Comparison of ENCODE assay signal across 9 cellular contexts in genomic region chr14:95196268-95196667, GRCh38. TPM values are rescaled to one million over a fixed set of nuclear protein-coding genes. Genes with fewer than 3 reads are reported as not detected.
DNase-seq lines count a peak whose midpoint lies in the region; ATAC-seq lines count a peak whose summit lies in the region.
"Had no signal": no experiment of that assay in that cellular context is flagged by ENCODE, and none has a peak within 500 bp of the region (broad histone marks: within the 10 kb centered on the region; RNA-seq: fewer than 3 reads in every experiment).

No MANE protein-coding gene starts in this region.

- WGBS in mesenchymal stem cell: 71% methylated on average over 3 of the region's 5 CpGs

- ATAC-seq in GM21390 (IDR thresholded peaks at IDR 0.05; ENCODE audit: unreplicated experiment) (peak; percentile 58), left colon (peak; percentile 71), GM19463 (IDR thresholded peaks at IDR 0.05; ENCODE audit: unreplicated experiment) (no peak)

- peaks cover 0 to 5% of the 10 kb centered on the region in 2 experiments for H3K27me3 ChIP-seq in mesenchymal stem cell (ENCODE audit: control insufficient read depth in 1 of 2, insufficient read depth in 1 of 2, low read length in 2 of 2)

- H2AK5ac ChIP-seq in mesenchymal stem cell (ENCODE audit: low read length, severe bottlenecking): no peak overlapping the region

- H4K8ac ChIP-seq in mesenchymal stem cell (ENCODE audit: low read length): no peak overlapping the region

- H3K23ac ChIP-seq in mesenchymal stem cell (ENCODE audit: low read length in 2 of 2): no peak overlapping the region

- no peak overlapping the region for H2BK120ac ChIP-seq in mesenchymal stem cell (ENCODE audit: low read depth, low read length)

- no peak overlapping the region for H3K4me2 ChIP-seq in mesenchymal stem cell (ENCODE audit: low read length, poor library complexity, severe bottlenecking)

- H3K27ac ChIP-seq in mesenchymal stem cell (ENCODE audit: low read length, poor library complexity, severe bottlenecking): no peak overlapping the region

- no peak overlapping the region for H4K91ac ChIP-seq in mesenchymal stem cell (ENCODE audit: low read length)

- no peak overlapping the region for H3K14ac ChIP-seq in mesenchymal stem cell (ENCODE audit: low read length in 2 of 2)

- no peak overlapping the region for H2BK12ac ChIP-seq in mesenchymal stem cell (ENCODE audit: low read length in 2 of 2)

- no peak overlapping the region for H2BK15ac ChIP-seq in mesenchymal stem cell (ENCODE audit: low read depth, poor library complexity, severe bottlenecking)

- no peak overlapping the region for H3K9ac ChIP-seq in mesenchymal stem cell (ENCODE audit: low read length)

- H3K4me1 ChIP-seq in mesenchymal stem cell (ENCODE audit: control insufficient read depth, insufficient read depth, low read depth, low read length): peaks cover 9% of the 10 kb centered on the region

- no peak overlapping the region for H2AFZ ChIP-seq in mesenchymal stem cell (ENCODE audit: low read depth, low read length)

- H3K36me3 ChIP-seq in mesenchymal stem cell (ENCODE audit: control insufficient read depth in 1 of 2, insufficient read depth in 2 of 2, low read depth in 1 of 2, low read length in 2 of 2): peaks cover 0 to 47% of the 10 kb centered on the region in 2 experiments

- H3K18ac ChIP-seq in mesenchymal stem cell (ENCODE audit: low read depth in 1 of 2, low read length in 2 of 2): no peak overlapping the region

- H2BK5ac ChIP-seq in mesenchymal stem cell (ENCODE audit: low read depth, low read length, poor library complexity, severe bottlenecking): no peak overlapping the region

- DNase-seq in CD1c-positive myeloid dendritic cell (ENCODE audit: extremely low spot score): peak; percentile 37
- peak; percentile 15 for DNase-seq in RPMI8226
- DNase-seq in left colon: no peak
- DNase-seq in activated gamma-delta T cell (lab: John Stamatoyannopoulos, UW): no peak
- no peak for DNase-seq in mesenchymal stem cell
- DNase-seq in midbrain (lab: John Stamatoyannopoulos, UW): no peak
- DNase-seq: NK-92 treated with Interleukin-12 subunit alpha and Interleukin-12 subunit beta, amount 100 ng/mL, for 24 hours had no signal

- no peak overlapping the region for H3K4ac ChIP-seq in mesenchymal stem cell (ENCODE audit: low read depth in 1 of 2, low read length in 2 of 2)

- intact Hi-C loops in left colon (cut with DNase I, micrococcal nuclease): no loop called here

- H3K4me3 ChIP-seq in mesenchymal stem cell (ENCODE audit: insufficient read depth in 1 of 2, low read depth in 1 of 2, low read length in 2 of 2): no peak overlapping the region

- H3K9me3 ChIP-seq in mesenchymal stem cell (ENCODE audit: control insufficient read depth, low read length): no peaks in the 10 kb centered on the region

- H3K79me1 ChIP-seq in mesenchymal stem cell (replicated peaks; ENCODE audit: low read length, poor library complexity, severe bottlenecking): peaks cover 25% of the 10 kb centered on the region

RNA-seq across cellular contexts. Expression of gene DICER1, which starts 38.9 kb away (rescaled TPM):
- total RNA-seq in left colon: 10 to 100 TPM; 49.0 to 77.3 TPM
- 68.9 TPM for polyA plus RNA-seq in mesenchymal stem cell (2013, experiment 1 of 2)
- polyA plus RNA-seq in mesenchymal stem cell (2013, experiment 2 of 2): 65.7 TPM

Comparison
In these comparisons a context has a peak if more than half of its experiments do, and no peak if none do; other contexts are left out.
1. DNase-seq: peak in CD1c-positive myeloid dendritic cell (single experiment) and RPMI8226 (single experiment); none in left colon (0 of 2), activated gamma-delta T cell (single experiment), mesenchymal stem cell (single experiment) and midbrain (single experiment).